In the genomic region with DNA sequence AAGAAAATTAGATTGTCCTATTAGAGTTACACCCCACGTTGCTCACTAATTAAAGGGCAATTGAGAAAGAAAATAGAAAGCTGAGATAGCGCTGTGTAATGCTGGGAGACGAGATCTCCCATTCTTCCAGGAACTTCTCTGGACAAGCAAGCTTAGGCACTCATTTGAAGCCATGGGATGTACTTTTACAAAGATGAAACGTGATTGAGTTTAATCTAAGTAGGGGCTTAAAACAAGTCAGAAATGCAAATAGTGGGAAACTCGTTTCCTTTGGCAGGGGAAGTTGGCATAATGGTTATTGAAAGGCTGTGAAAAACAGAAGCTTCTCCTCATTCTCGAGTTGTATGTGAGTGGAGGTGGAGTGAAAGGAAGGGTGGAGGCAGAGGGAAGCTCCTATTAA, we compare ENCODE assay signal across 28 cellular contexts. TPM values are rescaled to one million over a fixed set of nuclear protein-coding genes. Genes with fewer than 3 reads are reported as not detected.
DNase-seq lines count a peak whose midpoint lies in the region; ATAC-seq and TF ChIP-seq lines count a peak whose summit lies in the region.
"Had no signal": no experiment of that assay in that cellular context is flagged by ENCODE, and none has a peak within 500 bp of the region (broad histone marks: within the 10 kb centered on the region; RNA-seq: fewer than 3 reads in every experiment).

No MANE protein-coding gene starts in this region.

- TF ChIP-seq CTCF in HEK293 (tag by site-specific recombination; IDR thresholded peaks at IDR 0.05), result no peak
- no peak for TF ChIP-seq CTCF in brain (conservative IDR thresholded peaks at IDR 0.05)
- TF ChIP-seq CTCF in thoracic aorta (IDR thresholded peaks at IDR 0.05), result no peak

- DNase-seq in thoracic aorta (ENCODE audit: low spot score), result no peak
- DNase-seq in Karpas-422, result no peak
- DNase-seq in NCI-H2107 (lab: John Stamatoyannopoulos, UW), result no peak
- DNase-seq in NCI-H2171 (lab: John Stamatoyannopoulos, UW), result no peak
- no peak for DNase-seq in NCI-H774 (lab: John Stamatoyannopoulos, UW)
- DNase-seq: activated CD4-positive, CD25-positive, alpha-beta regulatory T cell treated with anti-CD3 and anti-CD28 coated beads, Interleukin-2, amount 50 U/mL, for 72 hours; activated CD8-positive, alpha-beta T cell treated with anti-CD3 and anti-CD28 coated beads for 36 hours; body of pancreas; effector CD4-positive, alpha-beta T cell; erythroblast; foreskin keratinocyte; HFFc6; left lung; MV-4-11; NCI-H146; NCI-H2171 treated with DMSO at 0.1 percent for 48 hours; posterior cingulate gyrus; T-cell had no signal

- H3K4me1 Mint-ChIP-seq in brain, result peaks cover 46% of the 10 kb centered on the region

- no peak overlapping the region for H3K27ac Mint-ChIP-seq in brain
- H3K27ac Mint-ChIP-seq: activated CD8-positive, alpha-beta T cell treated with anti-CD3 and anti-CD28 coated beads for 36 hours; HFFc6; T-cell had no signal

- H3K9me3 ChIP-seq in HEK293 (ENCODE audit: control insufficient read depth, insufficient read depth, low read depth, low read length) (no peaks in the 10 kb centered on the region), mesodermal cell (ENCODE audit: control insufficient read depth, low read length) (no peaks in the 10 kb centered on the region), thoracic aorta (no peaks in the 10 kb centered on the region), Karpas-422 (ENCODE audit: low read length) (no peaks in the 10 kb centered on the region; the same call in 1 of the 2 replicates)
- H3K9me3 ChIP-seq: body of pancreas, left lung, vagina had no signal

- CTCF ChIA-PET in HEK293 (lab: Yijun Ruan, JAX), result interaction anchor here (0.6 to 2.0 kb wide), 5 partner anchors 11 to 275 kb away, joined by 3 to 5 read pairs (median 3); no protein-coding TSS in a partner anchor

- no peaks in the 10 kb centered on the region for H4K20me1 ChIP-seq in Karpas-422 (ENCODE audit: insufficient read depth, low read depth, low read length)

- POLR2A ChIA-PET in HEK293 (lab: Yijun Ruan, JAX), result interaction anchor here (1.0 kb wide), 1 partner anchor 8 kb away, joined by 4 read pairs; no protein-coding TSS in a partner anchor

- H3K4me3 ChIP-seq in HEK293 (ENCODE audit: low read depth, low read length) (no peak overlapping the region), mesodermal cell (ENCODE audit: extremely low read depth, insufficient read depth, low read length, poor library complexity, severe bottlenecking) (peak overlapping the region; percentile 6), thoracic aorta (peak overlapping the region; percentile 93), Karpas-422 (ENCODE audit: low read length) (no peak overlapping the region)
- H3K4me3 ChIP-seq: BLaER1 treated with 17β-estradiol and CSF1 and Interleukin-3, amounts not matched to agents 10 nM and 100 nM; body of pancreas; GM12878; SJSA1; vagina had no signal

- no peak overlapping the region for H3K9ac ChIP-seq in Karpas-422 (ENCODE audit: low read length)
- H3K9ac ChIP-seq: BLaER1 treated with 17β-estradiol and CSF1 and Interleukin-3, amounts not matched to agents 10 nM and 100 nM had no signal

- no peaks in the 10 kb centered on the region for H3K36me3 Mint-ChIP-seq in brain
- H3K36me3 Mint-ChIP-seq: T-cell had no signal

- H3K27me3 Mint-ChIP-seq in brain, result peaks cover 100% of the 10 kb centered on the region

- H3K79me2 ChIP-seq in Karpas-422 (ENCODE audit: low read length), result no peaks in the 10 kb centered on the region

- H3K27me3 ChIP-seq in thoracic aorta (replicated peaks; ENCODE audit: insufficient read depth), result no peaks in the 10 kb centered on the region
- H3K27me3 ChIP-seq in Karpas-422 (ENCODE audit: low read length), result no peaks in the 10 kb centered on the region

- H3K9me2 ChIP-seq in Karpas-422 (replicated peaks; ENCODE audit: insufficient read depth, low read length), result no peaks in the 10 kb centered on the region

- H3K4me3 Mint-ChIP-seq in brain, result peak overlapping the region in 4 of 5 experiments; percentile 18 to 77 (median 38)
- H3K4me3 Mint-ChIP-seq: activated CD8-positive, alpha-beta T cell treated with anti-CD3 and anti-CD28 coated beads for 36 hours; HFFc6; T-cell had no signal

- WGBS in mesodermal cell (ENCODE audit: insufficient coverage in 2 of 2), 2 experiments, result 5 to 10% methylated on average over 2 to 3 of the region's 6 CpGs

- ATAC-seq in thoracic aorta (ENCODE audit: insufficient number of reproducible peaks, low FRiP score, low read depth), result no peak
- ATAC-seq: activated CD8-positive, alpha-beta T cell treated with anti-CD3 and anti-CD28 coated beads for 36 hours; body of pancreas; foreskin keratinocyte; GM12878; left lung; T-cell had no signal

- H2AFZ ChIP-seq in Karpas-422 (ENCODE audit: low read length), result no peak overlapping the region

- peaks cover 9% of the 10 kb centered on the region; the same call in 1 of the 2 replicates for H3K4me1 ChIP-seq in HEK293 (ENCODE audit: control insufficient read depth, insufficient read depth, low read length)
- peaks cover 25% of the 10 kb centered on the region for H3K4me1 ChIP-seq in mesodermal cell (ENCODE audit: control insufficient read depth, insufficient read depth, low read length, poor library complexity, severe bottlenecking)
- peaks cover 0 to 18% of the 10 kb centered on the region in 2 donors for H3K4me1 ChIP-seq in thoracic aorta (ENCODE audit: control insufficient read depth in 1 of 2, low read depth in 2 of 2)
- H3K4me1 ChIP-seq in Karpas-422 (ENCODE audit: low read length), result no peaks in the 10 kb centered on the region
- H3K4me1 ChIP-seq: foreskin keratinocyte had no signal

- H3K4me2 ChIP-seq in Karpas-422 (ENCODE audit: low read depth, low read length, poor library complexity, severe bottlenecking), result no peak overlapping the region
- H3K4me2 ChIP-seq: BLaER1 treated with 17β-estradiol and CSF1 and Interleukin-3, amounts not matched to agents 10 nM and 100 nM had no signal

- peaks cover 0 to 3% (median 2%) of the 10 kb centered on the region in 5 experiments for H3K9me3 Mint-ChIP-seq in brain
- H3K9me3 Mint-ChIP-seq: activated CD8-positive, alpha-beta T cell treated with anti-CD3 and anti-CD28 coated beads for 36 hours; T-cell had no signal

- H3K27ac ChIP-seq in HEK293 (ENCODE audit: extremely low read depth, low read depth, low read length), result no peak overlapping the region
- H3K27ac ChIP-seq in mesodermal cell (ENCODE audit: low read depth, low read length, severe bottlenecking), result no peak overlapping the region
- peak overlapping the region; percentile 84 to 99 for H3K27ac ChIP-seq in thoracic aorta
- no peak overlapping the region for H3K27ac ChIP-seq in Karpas-422 (ENCODE audit: low read length)
- H3K27ac ChIP-seq: BLaER1 treated with 17β-estradiol and CSF1 and Interleukin-3, amounts not matched to agents 10 nM and 100 nM; body of pancreas; foreskin keratinocyte; SJSA1; vagina had no signal

- H3K36me3 ChIP-seq in HEK293 (ENCODE audit: control insufficient read depth in 2 of 2, insufficient read depth in 1 of 2, low read length in 2 of 2), result peaks cover 0 to 8% of the 10 kb centered on the region in 2 experiments; a peak in 1 of 3 replicates
- no peaks in the 10 kb centered on the region for H3K36me3 ChIP-seq in mesodermal cell (ENCODE audit: control insufficient read depth, insufficient read depth, low read length)
- no peaks in the 10 kb centered on the region for H3K36me3 ChIP-seq in thoracic aorta
- H3K36me3 ChIP-seq in Karpas-422 (ENCODE audit: insufficient read depth, low read length), result no peaks in the 10 kb centered on the region
- H3K36me3 ChIP-seq: BLaER1 treated with 17β-estradiol and CSF1 and Interleukin-3, amounts not matched to agents 10 nM and 100 nM; left lung; vagina had no signal

TF ChIP-seq in HEK293, 187 proteins besides CTCF, POLR2A, EP300 and RAD21:
- TF ChIP-seq ZNF24 (tag by site-specific recombination; IDR thresholded peaks at IDR 0.05), result no peak
- 0 out of 2 replicates have a peak, but pooled peaks have one; percentile 8 for TF ChIP-seq PRDM1 (tag by site-specific recombination; IDR thresholded peaks at IDR 0.05)

RNA-seq across cellular contexts. Expression of gene PRDM6, which starts 3.7 kb away (rescaled TPM):
- 0.19 TPM for polyA plus RNA-seq in brain (ENCODE audit: insufficient read depth, low read depth, low replicate concordance)
- 6.3 TPM for polyA plus RNA-seq in mesodermal cell (2013, experiment 1 of 2)
- polyA plus RNA-seq in mesodermal cell (2013, experiment 2 of 2), result 5.7 TPM
- 10 to 100 TPM; 37.9 to 44.8 TPM for total RNA-seq in thoracic aorta
- total RNA-seq in Karpas-422 (2014; rRNA removed; shearing (Covaris generic); ENCODE audit: low replicate concordance), result not detected in 2 replicates
- total RNA-seq: activated CD8-positive, alpha-beta T cell treated with anti-CD3 and anti-CD28 coated beads for 36 hours; GM12878; HT-29 had no signal
- polyA plus RNA-seq: GM12878 had no signal

RNA-seq across cellular contexts. Expression of gene PPIC, which starts 56.2 kb away (rescaled TPM):
- polyA plus RNA-seq in brain (ENCODE audit: insufficient read depth, low read depth, low replicate concordance), result 2.9 TPM
- polyA plus RNA-seq in mesodermal cell (2013, experiment 1 of 2), result 33.5 TPM
- polyA plus RNA-seq in mesodermal cell (2013, experiment 2 of 2), result 39.4 TPM
- 10 to 100 TPM; 37.6 to 78.0 TPM for total RNA-seq in thoracic aorta
- not detected in 2 replicates for total RNA-seq in Karpas-422 (2014; rRNA removed; shearing (Covaris generic); ENCODE audit: low replicate concordance)
- total RNA-seq: activated CD8-positive, alpha-beta T cell treated with anti-CD3 and anti-CD28 coated beads for 36 hours; mononuclear cell had no signal
- polyA plus RNA-seq: neural cell had no signal

Comparison
In these comparisons a context has a peak if more than half of its experiments do, and no peak if none do; other contexts are left out.
1. H3K27ac ChIP-seq: peak in thoracic aorta (2 of 2); none in HEK293 (single experiment), mesodermal cell (single experiment) and Karpas-422 (single experiment).
2. H3K4me3 ChIP-seq: peak in mesodermal cell (single experiment) and thoracic aorta (single experiment); none in HEK293 (single experiment) and Karpas-422 (single experiment).
3. RNA of gene PRDM6, which starts 3.7 kb away (total RNA-seq): 37.9 to 44.8 TPM in thoracic aorta; not detected in Karpas-422; every median in the first group is over 10 times any median in the second.
4. RNA of gene PPIC, which starts 56.2 kb away (total RNA-seq): 37.6 to 78.0 TPM in thoracic aorta; not detected in Karpas-422; every median in the first group is over 10 times any median in the second.